ENCODE assay signal across 21 cellular contexts in genomic region chr3:158470944-158471638, GRCh38.
DNase-seq lines count a peak whose midpoint lies in the region; ATAC-seq and TF ChIP-seq lines count a peak whose summit lies in the region.
"Had no signal": no experiment of that assay in that cellular context is flagged by ENCODE, and none has a peak within 500 bp of the region (broad histone marks: within the 10 kb centered on the region; RNA-seq: fewer than 3 reads in every experiment).

No MANE protein-coding gene starts in this region.

- no peak for TF ChIP-seq POLR2A in upper lobe of left lung (IDR thresholded peaks at IDR 0.05)

- DNase-seq in astrocyte of the hippocampus (ENCODE audit: low read depth, low spot score) (peak; percentile 10), fibroblast of villous mesenchyme (ENCODE audit: low read depth) (peak; percentile 6), upper lobe of left lung (no peak)
- DNase-seq in activated CD4-positive, alpha-beta T cell treated with anti-CD3 and anti-CD28 coated beads for 4 hours: no peak
- no peak for DNase-seq in stimulated activated naive CD4-positive, alpha-beta T cell treated with Interleukin-2 at 50 U/mL for 16 hours (lab: John Stamatoyannopoulos, UW)
- DNase-seq: activated CD4-positive, alpha-beta T cell treated with anti-CD3 and anti-CD28 coated beads, Interleukin-2, amount 10 ng/mL, durations not matched to agents 7 days and 5 days; activated naive CD4-positive, alpha-beta T cell treated with anti-CD3 and anti-CD28 coated beads, Interleukin-2, amount 10 ng/mL, durations not matched to agents 7 days and 5 days; body of pancreas; CD4-positive, alpha-beta memory T cell; cortex of kidney; DND-41; heart right ventricle; mesendoderm; NCI-H2029 treated with DMSO at 0.1 percent for 48 hours; NCI-H69; trophoblast cell had no signal

- no peaks in the 10 kb centered on the region for H3K27me3 ChIP-seq in ACC112 (ENCODE audit: insufficient read depth, low read length)
- no peaks in the 10 kb centered on the region for H3K27me3 ChIP-seq in upper lobe of left lung
- H3K27me3 ChIP-seq: body of pancreas, heart right ventricle had no signal

- no peak for TF ChIP-seq EP300 in upper lobe of left lung (IDR thresholded peaks at IDR 0.05)

- no peak for TF ChIP-seq CTCF in HEK293 (tag by site-specific recombination; IDR thresholded peaks at IDR 0.05)
- no peak for TF ChIP-seq CTCF in fibroblast of villous mesenchyme (IDR thresholded peaks at IDR 0.05; ENCODE audit: insufficient read depth, low read depth, low read length)
- no peak for TF ChIP-seq CTCF in upper lobe of left lung (IDR thresholded peaks at IDR 0.05)

- POLR2A ChIA-PET in HEK293 (lab: Yijun Ruan, JAX): no interaction called here

- H3K79me2 ChIP-seq in ACC112 (ENCODE audit: control insufficient read depth, insufficient read depth, low read length, unreplicated experiment): no peaks in the 10 kb centered on the region

- H3K36me3 ChIP-seq in ACC112 (ENCODE audit: insufficient read depth, low read length) (no peaks in the 10 kb centered on the region), HEK293 (ENCODE audit: control insufficient read depth in 2 of 2, insufficient read depth in 1 of 2, low read length in 2 of 2) (no peaks in the 10 kb centered on the region), upper lobe of left lung (no peaks in the 10 kb centered on the region)
- H3K36me3 ChIP-seq: heart right ventricle, prostate gland had no signal

- CTCF ChIA-PET in HEK293 (lab: Yijun Ruan, JAX): no interaction called here

- WGBS in upper lobe of left lung, 2 donors: 84 to 89% methylated on average over 2 of the region's 2 CpGs

- ATAC-seq in upper lobe of left lung (ENCODE audit: low FRiP score in 2 of 2): no peak
- ATAC-seq in HG03457 (IDR thresholded peaks at IDR 0.05; ENCODE audit: unreplicated experiment): no peak
- ATAC-seq: body of pancreas; heart right ventricle; stimulated activated memory B cell treated with anti-CD40 and anti-IgM and Interleukin-4, amounts not matched to agents 10 μg/mL and 1 μg/mL and 100 μg/mL, for 72 hours had no signal

- peak overlapping the region; percentile 30 for H2AFZ ChIP-seq in ACC112 (ENCODE audit: low read length, unreplicated experiment)

- H3K4me1 ChIP-seq in ACC112 (ENCODE audit: control insufficient read depth, insufficient read depth, low read length, unreplicated experiment) (peaks cover 18% of the 10 kb centered on the region), HEK293 (ENCODE audit: control insufficient read depth, insufficient read depth, low read length) (no peaks in the 10 kb centered on the region), upper lobe of left lung (no peaks in the 10 kb centered on the region)
- H3K4me1 ChIP-seq: body of pancreas, prostate gland had no signal

- H3K4me3 ChIP-seq in ACC112 (ENCODE audit: low read depth, low read length) (no peak overlapping the region), HEK293 (ENCODE audit: low read depth, low read length) (no peak overlapping the region), fibroblast of villous mesenchyme (ENCODE audit: low read depth, low read length) (no peak overlapping the region), upper lobe of left lung (no peak overlapping the region)
- H3K4me3 ChIP-seq: body of pancreas, heart right ventricle, prostate gland had no signal

- no peaks in the 10 kb centered on the region for H3K9me3 ChIP-seq in HEK293 (ENCODE audit: control insufficient read depth, insufficient read depth, low read depth, low read length)
- H3K9me3 ChIP-seq in upper lobe of left lung: no peaks in the 10 kb centered on the region
- H3K9me3 ChIP-seq: body of pancreas, heart right ventricle, prostate gland had no signal

- H3K27ac ChIP-seq in ACC112 (ENCODE audit: low read depth, low read length) (peak overlapping the region; percentile 69), HEK293 (ENCODE audit: extremely low read depth, low read depth, low read length) (no peak overlapping the region), upper lobe of left lung (no peak overlapping the region)
- H3K27ac ChIP-seq: body of pancreas, prostate gland had no signal

TF ChIP-seq in HEK293, 187 proteins besides CTCF, POLR2A, EP300 and RAD21:
- no peak for TF ChIP-seq ZSCAN4 (tag by site-specific recombination; IDR thresholded peaks at IDR 0.05)
- TF ChIP-seq ZNF501 (tag by site-specific recombination; IDR thresholded peaks at IDR 0.05): no peak
- TF ChIP-seq ZBTB17 (tag by site-specific recombination; IDR thresholded peaks at IDR 0.05): 0 out of 2 replicates have a peak, but pooled peaks have one; percentile 20
- no peak for TF ChIP-seq FEZF1 (tag by site-specific recombination; IDR thresholded peaks at IDR 0.05)
TF ChIP-seq in HEK293: peak in this region for 1.

Comparison
In these comparisons a context has a peak if more than half of its experiments do, and no peak if none do; other contexts are left out.
1. DNase-seq: peak in astrocyte of the hippocampus (single experiment) and fibroblast of villous mesenchyme (single experiment); none in upper lobe of left lung (0 of 2), activated CD4-positive, alpha-beta T cell treated with anti-CD3 and anti-CD28 coated beads for 4 hours (0 of 2) and stimulated activated naive CD4-positive, alpha-beta T cell treated with Interleukin-2 at 50 U/mL for 16 hours (single experiment).